ENCODE assay signal across 23 cellular contexts in the genomic region with DNA sequence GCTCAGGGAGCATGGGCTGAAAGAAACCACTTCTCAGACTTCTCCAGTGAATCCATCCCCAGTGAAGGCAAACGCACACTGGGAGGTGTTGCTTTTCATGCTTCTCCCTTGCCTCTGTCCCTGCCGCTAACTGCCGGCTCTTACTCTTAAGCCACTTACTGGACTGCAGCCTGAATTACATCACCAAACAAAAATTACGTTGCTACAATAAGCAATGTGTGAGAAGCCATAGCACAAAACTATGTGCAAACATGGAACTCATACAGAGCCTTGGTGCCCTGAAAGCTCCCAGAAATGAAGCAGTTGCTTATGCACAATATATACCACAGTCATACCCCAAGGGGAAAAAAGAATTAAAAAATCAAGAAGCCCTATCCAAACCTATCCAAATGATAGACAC.
DNase-seq lines count a peak whose midpoint lies in the region; ATAC-seq and TF ChIP-seq lines count a peak whose summit lies in the region.
"Had no signal": no experiment of that assay in that cellular context is flagged by ENCODE, and none has a peak within 500 bp of the region (broad histone marks: within the 10 kb centered on the region; RNA-seq: fewer than 3 reads in every experiment).

No MANE protein-coding gene starts in this region.

- CTCF ChIA-PET in MCF 10A (lab: Yijun Ruan, JAX): no interaction called here

- POLR2A ChIA-PET in MCF 10A (lab: Yijun Ruan, JAX): interaction anchor here (0.8 kb wide), 1 partner anchor 160 kb away, joined by 3 read pairs; no protein-coding TSS in a partner anchor

- no peaks in the 10 kb centered on the region for H3K36me3 Mint-ChIP-seq in MCF 10A (ENCODE audit: insufficient read depth, unreplicated experiment)
- H3K36me3 Mint-ChIP-seq: IgD-negative memory B cell had no signal

- no peaks in the 10 kb centered on the region for H3K4me1 Mint-ChIP-seq in MCF 10A (ENCODE audit: insufficient read depth, unreplicated experiment)
- H3K4me1 Mint-ChIP-seq: IgD-negative memory B cell had no signal

- no peak overlapping the region for H3K27ac Mint-ChIP-seq in MCF 10A (ENCODE audit: low read depth, unreplicated experiment)

- no peak overlapping the region for H3K4me3 Mint-ChIP-seq in MCF 10A (ENCODE audit: unreplicated experiment)
- H3K4me3 Mint-ChIP-seq: IgD-negative memory B cell had no signal

- H3K9me3 ChIP-seq in left lung: peaks cover 0 to 9% of the 10 kb centered on the region in 2 donors

- H3K27ac ChIP-seq in left lung: no peak overlapping the region
- H3K27ac ChIP-seq: KMS-11, PC-9 had no signal

- H3K9me3 Mint-ChIP-seq in MCF 10A (ENCODE audit: unreplicated experiment): peaks cover 16% of the 10 kb centered on the region

- H3K4me3 ChIP-seq in left lung: no peak overlapping the region
- H3K4me3 ChIP-seq: PC-9 had no signal

- in situ Hi-C loops in T47D (cut with HindIII; ENCODE audit: low pct_unique_long_range_greater_than_20kb, low sequenced_read_pairs): no loop called here

- H3K36me3 ChIP-seq in left lung: no peaks in the 10 kb centered on the region

- DNase-seq in T47D (ENCODE audit: low read depth in 1 of 2, low spot score in 1 of 2) (peak; percentile 23 to 84), MCF 10A (ENCODE audit: unreplicated experiment) (no peak), amniotic epithelial cell (ENCODE audit: low read depth) (peak; percentile 15), left lung (no peak), SHP77 (lab: John Stamatoyannopoulos, UW) (no peak)
- DNase-seq in stimulated activated CD4-positive, alpha-beta T cell treated with anti-CD3 and anti-CD28 coated beads, Interleukin-2, amount 100 ng/mL, for 24 hours: no peak
- no peak for DNase-seq in activated naive CD4-positive, alpha-beta T cell treated with Interleukin-2 at 50 U/mL for 16 hours
- DNase-seq: 8988T, ACHN, Calu3, DMS79 treated with DMSO at 0.1 percent for 48 hours, NCI-H1092, NCI-H1436 treated with DMSO at 0.1 percent for 48 hours, NCI-H187 treated with DMSO at 0.1 percent for 48 hours, NCI-H2171 treated with DMSO at 0.1 percent for 48 hours, NCI-H345, NCI-H510A treated with DMSO at 0.1 percent for 48 hours, PC-9, Right ventricle myocardium superior, RPMI8226 had no signal

- TF ChIP-seq CTCF in MCF 10A (IDR thresholded peaks at IDR 0.05; ENCODE audit: unreplicated experiment): no peak
- TF ChIP-seq CTCF in left lung (IDR thresholded peaks at IDR 0.05): no peak

- no peaks in the 10 kb centered on the region for H3K4me1 ChIP-seq in left lung

- peak; percentile 43 for ATAC-seq in left lung
- no peak for ATAC-seq in GM21723 (IDR thresholded peaks at IDR 0.05; ENCODE audit: unreplicated experiment)

- intact Hi-C loops in MCF 10A (cut with micrococcal nuclease) (no loop called here), left lung (cut with DNase I) (no loop called here)

- H3K27me3 ChIP-seq in left lung: no peaks in the 10 kb centered on the region

- BruUV-seq in MCF 10A (replicated peaks; lab: Mats Ljungman, UMichigan): no TSS peak

- H3K27me3 Mint-ChIP-seq in MCF 10A (ENCODE audit: insufficient read depth, unreplicated experiment): peaks cover 29% of the 10 kb centered on the region

Comparison
In these comparisons a context has a peak if more than half of its experiments do, and no peak if none do; other contexts are left out.
1. DNase-seq: peak in T47D (2 of 2) and amniotic epithelial cell (single experiment); none in MCF 10A (single experiment), left lung (0 of 2), SHP77 (0 of 2), stimulated activated CD4-positive, alpha-beta T cell treated with anti-CD3 and anti-CD28 coated beads, Interleukin-2, amount 100 ng/mL, for 24 hours (0 of 2) and activated naive CD4-positive, alpha-beta T cell treated with Interleukin-2 at 50 U/mL for 16 hours (single experiment).